Comparison of ENCODE assay signal across 2 cellular contexts in the genomic region with DNA sequence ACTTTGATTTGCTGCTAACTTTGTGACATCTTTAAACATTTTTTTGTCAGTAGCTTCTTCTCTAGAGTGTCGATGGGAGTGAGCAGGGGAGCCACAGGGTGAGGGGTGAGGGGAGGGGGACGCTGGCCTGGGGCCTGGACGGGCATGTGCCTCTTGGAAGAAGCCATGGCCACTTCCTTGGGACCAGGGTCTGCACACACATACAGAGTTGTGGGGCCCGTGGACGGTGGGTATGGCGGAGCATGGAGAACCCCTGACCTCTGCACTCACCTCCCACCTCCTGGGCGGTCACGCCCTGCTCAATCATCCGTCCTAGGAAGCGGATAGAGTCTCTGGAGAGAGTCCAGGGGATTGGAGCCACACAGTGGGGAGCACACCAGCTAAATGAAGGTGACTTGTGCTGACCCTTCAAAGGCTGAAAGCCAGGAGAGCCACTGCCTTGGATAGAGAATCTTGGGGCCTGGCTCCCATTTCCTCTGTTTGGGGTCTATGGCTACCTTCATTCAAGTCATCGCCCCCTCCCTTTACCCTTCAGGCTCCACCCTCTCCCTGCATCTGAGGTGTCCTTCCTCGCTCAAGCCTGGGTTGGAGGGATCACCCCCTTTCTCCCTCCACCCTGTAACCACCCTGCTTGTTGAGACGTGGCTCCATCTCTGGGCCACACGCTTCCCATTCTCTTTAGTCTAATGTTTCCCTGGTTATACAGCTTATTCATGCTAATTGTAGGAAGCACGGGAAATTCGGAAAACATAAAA.
TF ChIP-seq lines count a peak whose summit lies in the region.

No MANE protein-coding gene starts in this region.

TF ChIP-seq in IMR-90, 13 proteins besides CTCF, POLR2A, EP300 and RAD21:
- TF ChIP-seq SMC3 (IDR thresholded peaks at IDR 0.05; ENCODE audit: low read depth, low read length), result no peak

TF ChIP-seq in SK-N-SH treated with all-trans-retinoic acid at 6 μM for 48 hours, 23 proteins besides CTCF, POLR2A, EP300 and RAD21 (continued from another document):
- TF ChIP-seq, protein P1, sequence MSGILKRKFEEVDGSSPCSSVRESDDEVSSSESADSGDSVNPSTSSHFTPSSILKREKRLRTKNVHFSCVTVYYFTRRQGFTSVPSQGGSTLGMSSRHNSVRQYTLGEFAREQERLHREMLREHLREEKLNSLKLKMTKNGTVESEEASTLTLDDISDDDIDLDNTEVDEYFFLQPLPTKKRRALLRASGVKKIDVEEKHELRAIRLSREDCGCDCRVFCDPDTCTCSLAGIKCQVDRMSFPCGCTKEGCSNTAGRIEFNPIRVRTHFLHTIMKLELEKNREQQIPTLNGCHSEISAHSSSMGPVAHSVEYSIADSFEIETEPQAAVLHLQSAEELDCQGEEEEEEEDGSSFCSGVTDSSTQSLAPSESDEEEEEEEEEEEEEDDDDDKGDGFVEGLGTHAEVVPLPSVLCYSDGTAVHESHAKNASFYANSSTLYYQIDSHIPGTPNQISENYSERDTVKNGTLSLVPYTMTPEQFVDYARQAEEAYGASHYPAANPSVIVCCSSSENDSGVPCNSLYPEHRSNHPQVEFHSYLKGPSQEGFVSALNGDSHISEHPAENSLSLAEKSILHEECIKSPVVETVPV (CRISPR knock-in tag; IDR thresholded peaks at IDR 0.05), result no peak
- TF ChIP-seq ISL1 (CRISPR knock-in tag; IDR thresholded peaks at IDR 0.05) (no peak), TOX (CRISPR knock-in tag; IDR thresholded peaks at IDR 0.05; ENCODE audit: borderline replicate concordance) (no peak), RARB (CRISPR knock-in tag; IDR thresholded peaks at IDR 0.05) (no peak), TCF4 (CRISPR knock-in tag; IDR thresholded peaks at IDR 0.05; ENCODE audit: borderline replicate concordance) (no peak), PPARA (CRISPR knock-in tag; IDR thresholded peaks at IDR 0.05; ENCODE audit: borderline replicate concordance) (no peak), GLIS3 (CRISPR knock-in tag; IDR thresholded peaks at IDR 0.05) (no peak), CSDC2 (CRISPR knock-in tag; IDR thresholded peaks at IDR 0.05) (no peak)
- TF ChIP-seq, protein P2, sequence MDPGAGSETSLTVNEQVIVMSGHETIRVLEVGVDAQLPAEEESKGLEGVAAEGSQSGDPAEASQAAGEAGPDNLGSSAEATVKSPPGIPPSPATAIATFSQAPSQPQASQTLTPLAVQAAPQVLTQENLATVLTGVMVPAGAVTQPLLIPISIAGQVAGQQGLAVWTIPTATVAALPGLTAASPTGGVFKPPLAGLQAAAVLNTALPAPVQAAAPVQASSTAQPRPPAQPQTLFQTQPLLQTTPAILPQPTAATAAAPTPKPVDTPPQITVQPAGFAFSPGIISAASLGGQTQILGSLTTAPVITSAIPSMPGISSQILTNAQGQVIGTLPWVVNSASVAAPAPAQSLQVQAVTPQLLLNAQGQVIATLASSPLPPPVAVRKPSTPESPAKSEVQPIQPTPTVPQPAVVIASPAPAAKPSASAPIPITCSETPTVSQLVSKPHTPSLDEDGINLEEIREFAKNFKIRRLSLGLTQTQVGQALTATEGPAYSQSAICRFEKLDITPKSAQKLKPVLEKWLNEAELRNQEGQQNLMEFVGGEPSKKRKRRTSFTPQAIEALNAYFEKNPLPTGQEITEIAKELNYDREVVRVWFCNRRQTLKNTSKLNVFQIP (CRISPR knock-in tag; IDR thresholded peaks at IDR 0.05; ENCODE audit: borderline replicate concordance, low read depth), result no peak
